ENCODE assay signal across 9 cellular contexts in the genomic region with DNA sequence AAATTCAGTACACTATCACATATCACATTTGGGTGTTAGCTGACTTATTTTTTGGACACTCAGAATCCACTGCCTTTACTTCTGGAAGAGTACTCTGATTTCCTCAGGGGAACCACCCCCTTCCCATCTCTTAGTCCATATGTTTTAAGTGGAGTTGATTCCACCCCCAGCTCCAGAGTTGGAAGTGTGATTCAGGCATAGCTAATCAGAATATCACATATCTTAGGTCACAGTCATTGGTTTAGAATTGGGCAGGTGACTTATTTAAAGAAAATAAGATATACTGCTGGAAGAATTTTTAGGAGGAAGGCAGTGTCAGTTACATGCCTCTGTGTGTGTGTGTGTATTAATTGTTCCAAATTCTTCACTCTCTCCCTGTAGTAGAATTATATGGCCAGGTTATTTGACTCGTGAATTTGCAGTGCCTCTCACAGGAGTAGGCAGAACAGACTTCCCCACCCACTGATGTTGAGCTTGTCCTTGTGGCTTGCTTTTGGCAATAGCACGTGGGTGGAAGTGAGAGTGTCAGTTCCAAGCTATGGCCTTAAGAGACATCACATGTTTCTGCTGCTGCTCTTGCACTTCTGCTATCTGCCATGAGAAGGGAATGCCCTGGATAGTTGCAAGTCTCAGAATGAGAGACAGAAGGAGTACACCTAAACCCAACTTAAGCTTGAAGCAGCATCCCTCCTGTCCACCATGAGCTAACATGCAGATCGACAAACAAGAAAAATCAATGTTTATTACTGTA. TPM values are rescaled to one million over a fixed set of nuclear protein-coding genes. Genes with fewer than 3 reads are reported as not detected.
DNase-seq lines count a peak whose midpoint lies in the region; ATAC-seq and TF ChIP-seq lines count a peak whose summit lies in the region.
"Had no signal": no experiment of that assay in that cellular context is flagged by ENCODE, and none has a peak within 500 bp of the region (broad histone marks: within the 10 kb centered on the region; RNA-seq: fewer than 3 reads in every experiment).

No MANE protein-coding gene starts in this region.

- no peaks in the 10 kb centered on the region for H3K9me2 ChIP-seq in PC-9 (ENCODE audit: insufficient read depth)

- H3K9me3 Mint-ChIP-seq in stimulated activated effector memory CD8-positive, alpha-beta T cell treated with anti-CD3 and anti-CD28 coated beads, Interleukin-12 subunit alpha, Interleukin-12 subunit beta, amount 100 ng/mL, for 72 hours: no peaks in the 10 kb centered on the region

- H3K36me3 Mint-ChIP-seq in stimulated activated effector memory CD8-positive, alpha-beta T cell treated with anti-CD3 and anti-CD28 coated beads, Interleukin-12 subunit alpha, Interleukin-12 subunit beta, amount 100 ng/mL, for 72 hours: no peaks in the 10 kb centered on the region

- no peaks in the 10 kb centered on the region for H3K4me1 Mint-ChIP-seq in stimulated activated effector memory CD8-positive, alpha-beta T cell treated with anti-CD3 and anti-CD28 coated beads, Interleukin-12 subunit alpha, Interleukin-12 subunit beta, amount 100 ng/mL, for 72 hours

- H3K36me3 ChIP-seq in PC-9 (ENCODE audit: low read depth): no peaks in the 10 kb centered on the region

- H2AFZ ChIP-seq in PC-9: no peak overlapping the region

- ATAC-seq in HG03060 (IDR thresholded peaks at IDR 0.05; ENCODE audit: low read depth, unreplicated experiment): peak; percentile 95
- peak; percentile 37 for ATAC-seq in stimulated activated effector memory CD8-positive, alpha-beta T cell treated with anti-CD3 and anti-CD28 coated beads, Interleukin-12 subunit alpha, Interleukin-12 subunit beta, amount 100 ng/mL, for 72 hours
- ATAC-seq: Panc1 had no signal

- CTCF ChIA-PET in PC-9 (lab: Charles Lee): no interaction called here

- BruUV-seq in PC-9 (replicated peaks; lab: Mats Ljungman, UMichigan): no TSS peak

- H3K4me3 Mint-ChIP-seq in stimulated activated effector memory CD8-positive, alpha-beta T cell treated with anti-CD3 and anti-CD28 coated beads, Interleukin-12 subunit alpha, Interleukin-12 subunit beta, amount 100 ng/mL, for 72 hours: no peak overlapping the region

- peak; percentile 6 for DNase-seq in SKM-1 treated with dmso at 0.1 percent for 144 hours (lab: John Stamatoyannopoulos, UW; ENCODE audit: unreplicated experiment)
- DNase-seq in SKM-1 (lab: John Stamatoyannopoulos, UW; ENCODE audit: unreplicated experiment): no peak
- peak in 31 of 56 donors; percentile 1 to 61 (median 14) for DNase-seq in amygdala (lab: John Stamatoyannopoulos, UW)
- DNase-seq in stimulated activated effector memory CD8-positive, alpha-beta T cell treated with anti-CD3 and anti-CD28 coated beads, Interleukin-12 subunit alpha, Interleukin-12 subunit beta, amount 100 ng/mL, for 72 hours (ENCODE audit: low spot score in 2 of 2): no peak
- no peak for DNase-seq in NCI-H526 (lab: John Stamatoyannopoulos, UW)
- no peak for DNase-seq in PC-9
- DNase-seq in activated CD4-positive, alpha-beta T cell treated with anti-CD3 and anti-CD28 coated beads, Interleukin-2, amount 50 U/mL, for 4 hours: no peak

- no peak overlapping the region for H3K4me3 ChIP-seq in PC-9

- no peaks in the 10 kb centered on the region for H3K4me1 ChIP-seq in PC-9 (replicated peaks; ENCODE audit: insufficient read depth)

- peaks cover 22% of the 10 kb centered on the region; the same call in 1 of the 2 replicates for H3K27me3 ChIP-seq in PC-9 (ENCODE audit: insufficient read depth, low read depth)

- no peak overlapping the region for H3K27ac Mint-ChIP-seq in stimulated activated effector memory CD8-positive, alpha-beta T cell treated with anti-CD3 and anti-CD28 coated beads, Interleukin-12 subunit alpha, Interleukin-12 subunit beta, amount 100 ng/mL, for 72 hours

- no peaks in the 10 kb centered on the region for H3K79me2 ChIP-seq in PC-9 (ENCODE audit: low read depth)

- H4K20me1 ChIP-seq in PC-9 (ENCODE audit: insufficient read depth): no peaks in the 10 kb centered on the region

- no peaks in the 10 kb centered on the region for H3F3A ChIP-seq in PC-9 (ENCODE audit: insufficient read depth, low read depth)

- no peaks in the 10 kb centered on the region for H3K9me3 ChIP-seq in PC-9 (ENCODE audit: insufficient read depth, low read depth)

- intact Hi-C loops in PC-9 (cut with micrococcal nuclease; ENCODE audit: unreplicated experiment): no loop called here

- POLR2A ChIA-PET in PC-9 (lab: Charles Lee; ENCODE audit: unreplicated experiment): no interaction called here

- H3K4me2 ChIP-seq in PC-9: no peak overlapping the region

- H3K27ac ChIP-seq in PC-9: no peak overlapping the region

- TF ChIP-seq CTCF in PC-9 (conservative IDR thresholded peaks at IDR 0.05): no peak

RNA-seq across cellular contexts. Expression of gene GAS2L3, which starts 6.4 kb away (rescaled TPM):
- total RNA-seq in PC-9 (2021): 28.6 and 31.9 TPM in 2 replicates

Comparison
In these comparisons a context has a peak if more than half of its experiments do, and no peak if none do; other contexts are left out.
1. DNase-seq: peak in SKM-1 treated with dmso at 0.1 percent for 144 hours (single experiment) and amygdala (31 of 56); none in SKM-1 (single experiment), stimulated activated effector memory CD8-positive, alpha-beta T cell treated with anti-CD3 and anti-CD28 coated beads, Interleukin-12 subunit alpha, Interleukin-12 subunit beta, amount 100 ng/mL, for 72 hours (0 of 2), NCI-H526 (0 of 2), PC-9 (0 of 2) and activated CD4-positive, alpha-beta T cell treated with anti-CD3 and anti-CD28 coated beads, Interleukin-2, amount 50 U/mL, for 4 hours (0 of 2).